In the genomic region with DNA sequence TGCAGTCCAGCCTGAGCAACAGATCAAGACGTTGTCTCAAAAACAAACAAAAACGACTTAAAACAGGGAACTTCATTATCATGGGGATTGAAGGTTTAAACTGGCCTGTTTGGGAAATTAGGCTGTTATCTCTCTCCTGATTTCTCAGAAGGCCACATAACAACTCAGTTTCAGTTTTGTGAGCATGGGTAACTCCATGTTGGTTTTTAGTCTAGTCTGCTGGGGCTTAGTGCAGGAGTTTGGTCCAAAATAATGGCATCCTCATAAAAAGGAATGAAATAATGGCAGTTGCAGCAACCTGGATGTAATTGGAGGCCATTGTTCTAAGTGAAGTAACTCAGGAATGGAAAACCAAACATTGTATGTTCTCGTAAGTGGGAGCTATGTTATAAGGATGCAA, we compare ENCODE assay signal across 1 cellular context.
A peak's percentile ranks its signal among the peaks of the same experiment; 100 is the strongest.
TF ChIP-seq lines count a peak whose summit lies in the region.

No MANE protein-coding gene starts in this region.

TF ChIP-seq in K562, 482 proteins besides CTCF, POLR2A, EP300 and RAD21 (continued from another document and continues in another):
- TF ChIP-seq, protein P1, sequence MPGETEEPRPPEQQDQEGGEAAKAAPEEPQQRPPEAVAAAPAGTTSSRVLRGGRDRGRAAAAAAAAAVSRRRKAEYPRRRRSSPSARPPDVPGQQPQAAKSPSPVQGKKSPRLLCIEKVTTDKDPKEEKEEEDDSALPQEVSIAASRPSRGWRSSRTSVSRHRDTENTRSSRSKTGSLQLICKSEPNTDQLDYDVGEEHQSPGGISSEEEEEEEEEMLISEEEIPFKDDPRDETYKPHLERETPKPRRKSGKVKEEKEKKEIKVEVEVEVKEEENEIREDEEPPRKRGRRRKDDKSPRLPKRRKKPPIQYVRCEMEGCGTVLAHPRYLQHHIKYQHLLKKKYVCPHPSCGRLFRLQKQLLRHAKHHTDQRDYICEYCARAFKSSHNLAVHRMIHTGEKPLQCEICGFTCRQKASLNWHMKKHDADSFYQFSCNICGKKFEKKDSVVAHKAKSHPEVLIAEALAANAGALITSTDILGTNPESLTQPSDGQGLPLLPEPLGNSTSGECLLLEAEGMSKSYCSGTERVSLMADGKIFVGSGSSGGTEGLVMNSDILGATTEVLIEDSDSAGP (CRISPR knock-in tag; IDR thresholded peaks at IDR 0.05) = no peak
- TF ChIP-seq, protein P2, sequence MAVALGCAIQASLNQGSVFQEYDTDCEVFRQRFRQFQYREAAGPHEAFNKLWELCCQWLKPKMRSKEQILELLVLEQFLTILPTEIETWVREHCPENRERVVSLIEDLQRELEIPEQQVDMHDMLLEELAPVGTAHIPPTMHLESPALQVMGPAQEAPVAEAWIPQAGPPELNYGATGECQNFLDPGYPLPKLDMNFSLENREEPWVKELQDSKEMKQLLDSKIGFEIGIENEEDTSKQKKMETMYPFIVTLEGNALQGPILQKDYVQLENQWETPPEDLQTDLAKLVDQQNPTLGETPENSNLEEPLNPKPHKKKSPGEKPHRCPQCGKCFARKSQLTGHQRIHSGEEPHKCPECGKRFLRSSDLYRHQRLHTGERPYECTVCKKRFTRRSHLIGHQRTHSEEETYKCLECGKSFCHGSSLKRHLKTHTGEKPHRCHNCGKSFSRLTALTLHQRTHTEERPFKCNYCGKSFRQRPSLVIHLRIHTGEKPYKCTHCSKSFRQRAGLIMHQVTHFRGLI (CRISPR knock-in tag; IDR thresholded peaks at IDR 0.05) = peak; percentile 90
- TF ChIP-seq EZH2 (IDR thresholded peaks at IDR 0.05; ENCODE audit: borderline replicate concordance, low read depth, low read length) = no peak
- no peak for TF ChIP-seq NBN (IDR thresholded peaks at IDR 0.05; ENCODE audit: low read depth)
- TF ChIP-seq BRD9 (IDR thresholded peaks at IDR 0.05; ENCODE audit: low read depth, partially characterized antibody) = no peak
- no peak for TF ChIP-seq MBD2 (IDR thresholded peaks at IDR 0.05; ENCODE audit: borderline replicate concordance, low read depth)
- TF ChIP-seq CBX2 (IDR thresholded peaks at IDR 0.05; ENCODE audit: insufficient read depth, low read length, poor library complexity, severe bottlenecking) = no peak
- peak; percentile 87; the same call in 1 of the 2 replicates for TF ChIP-seq ZNF586 (CRISPR knock-in tag; conservative IDR thresholded peaks at IDR 0.05)
- no peak for TF ChIP-seq EWSR1 (IDR thresholded peaks at IDR 0.05; ENCODE audit: borderline replicate concordance, low read depth, partially characterized antibody)
- TF ChIP-seq MYC (IDR thresholded peaks at IDR 0.05; ENCODE audit: low read depth, low read length) = no peak
- TF ChIP-seq MYC (CRISPR knock-in tag; IDR thresholded peaks at IDR 0.05; ENCODE audit: borderline replicate concordance, low read depth) = no peak; the same call in 1 of the 2 replicates
- no peak for TF ChIP-seq PTBP1 (IDR thresholded peaks at IDR 0.05; ENCODE audit: low read depth, low read length)
- TF ChIP-seq ZNF133 (CRISPR knock-in tag; IDR thresholded peaks at IDR 0.05) = no peak
- TF ChIP-seq ZNF212 (CRISPR knock-in tag; IDR thresholded peaks at IDR 0.05) = peak; percentile 92
- TF ChIP-seq NFRKB (IDR thresholded peaks at IDR 0.05; ENCODE audit: low read depth) = no peak
- no peak for TF ChIP-seq CHD4 (IDR thresholded peaks at IDR 0.05; ENCODE audit: insufficient read depth, insufficient replicate concordance, low read depth, low read length, poor library complexity, severe bottlenecking)
- peak in 1 of 2 experiments; percentile 96; a peak in 2 of 4 replicates for TF ChIP-seq TEAD1 (CRISPR knock-in tag; IDR thresholded peaks at IDR 0.05)
- TF ChIP-seq BRF1 (IDR thresholded peaks at IDR 0.05; ENCODE audit: borderline replicate concordance, extremely low read depth, insufficient read length) = no peak
- TF ChIP-seq SIRT6 (IDR thresholded peaks at IDR 0.05; ENCODE audit: low read depth, low read length) = no peak
- no peak for TF ChIP-seq ETV5 (CRISPR knock-in tag; IDR thresholded peaks at IDR 0.05; ENCODE audit: low read depth)
- peak; percentile 98 for TF ChIP-seq KLF6 (CRISPR knock-in tag; IDR thresholded peaks at IDR 0.05; ENCODE audit: borderline replicate concordance)
- peak; percentile 43; the same call in 1 of the 2 replicates for TF ChIP-seq KLF13 (tag; IDR thresholded peaks at IDR 0.05; ENCODE audit: borderline replicate concordance, low read depth)
- TF ChIP-seq, protein P3, sequence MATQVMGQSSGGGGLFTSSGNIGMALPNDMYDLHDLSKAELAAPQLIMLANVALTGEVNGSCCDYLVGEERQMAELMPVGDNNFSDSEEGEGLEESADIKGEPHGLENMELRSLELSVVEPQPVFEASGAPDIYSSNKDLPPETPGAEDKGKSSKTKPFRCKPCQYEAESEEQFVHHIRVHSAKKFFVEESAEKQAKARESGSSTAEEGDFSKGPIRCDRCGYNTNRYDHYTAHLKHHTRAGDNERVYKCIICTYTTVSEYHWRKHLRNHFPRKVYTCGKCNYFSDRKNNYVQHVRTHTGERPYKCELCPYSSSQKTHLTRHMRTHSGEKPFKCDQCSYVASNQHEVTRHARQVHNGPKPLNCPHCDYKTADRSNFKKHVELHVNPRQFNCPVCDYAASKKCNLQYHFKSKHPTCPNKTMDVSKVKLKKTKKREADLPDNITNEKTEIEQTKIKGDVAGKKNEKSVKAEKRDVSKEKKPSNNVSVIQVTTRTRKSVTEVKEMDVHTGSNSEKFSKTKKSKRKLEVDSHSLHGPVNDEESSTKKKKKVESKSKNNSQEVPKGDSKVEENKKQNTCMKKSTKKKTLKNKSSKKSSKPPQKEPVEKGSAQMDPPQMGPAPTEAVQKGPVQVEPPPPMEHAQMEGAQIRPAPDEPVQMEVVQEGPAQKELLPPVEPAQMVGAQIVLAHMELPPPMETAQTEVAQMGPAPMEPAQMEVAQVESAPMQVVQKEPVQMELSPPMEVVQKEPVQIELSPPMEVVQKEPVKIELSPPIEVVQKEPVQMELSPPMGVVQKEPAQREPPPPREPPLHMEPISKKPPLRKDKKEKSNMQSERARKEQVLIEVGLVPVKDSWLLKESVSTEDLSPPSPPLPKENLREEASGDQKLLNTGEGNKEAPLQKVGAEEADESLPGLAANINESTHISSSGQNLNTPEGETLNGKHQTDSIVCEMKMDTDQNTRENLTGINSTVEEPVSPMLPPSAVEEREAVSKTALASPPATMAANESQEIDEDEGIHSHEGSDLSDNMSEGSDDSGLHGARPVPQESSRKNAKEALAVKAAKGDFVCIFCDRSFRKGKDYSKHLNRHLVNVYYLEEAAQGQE (CRISPR knock-in tag; IDR thresholded peaks at IDR 0.05; ENCODE audit: low read depth) = 0 out of 2 replicates have a peak, but pooled peaks have one; percentile 66
- no peak for TF ChIP-seq SP1 (CRISPR knock-in tag; IDR thresholded peaks at IDR 0.05)
- no peak for TF ChIP-seq MTA3 (IDR thresholded peaks at IDR 0.05; ENCODE audit: borderline replicate concordance)
- TF ChIP-seq NR1H2 (CRISPR knock-in tag; IDR thresholded peaks at IDR 0.05) = no peak
- TF ChIP-seq RBM25 (IDR thresholded peaks at IDR 0.05; ENCODE audit: low read depth, low read length, severe bottlenecking) = no peak
- no peak for TF ChIP-seq KAT8 (IDR thresholded peaks at IDR 0.05; ENCODE audit: low read depth)
- peak; percentile 87; the same call in 1 of the 2 replicates for TF ChIP-seq ZNF830 (CRISPR knock-in tag; IDR thresholded peaks at IDR 0.05)
- TF ChIP-seq, protein P4, sequence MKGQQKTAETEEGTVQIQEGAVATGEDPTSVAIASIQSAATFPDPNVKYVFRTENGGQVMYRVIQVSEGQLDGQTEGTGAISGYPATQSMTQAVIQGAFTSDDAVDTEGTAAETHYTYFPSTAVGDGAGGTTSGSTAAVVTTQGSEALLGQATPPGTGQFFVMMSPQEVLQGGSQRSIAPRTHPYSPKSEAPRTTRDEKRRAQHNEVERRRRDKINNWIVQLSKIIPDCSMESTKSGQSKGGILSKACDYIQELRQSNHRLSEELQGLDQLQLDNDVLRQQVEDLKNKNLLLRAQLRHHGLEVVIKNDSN (CRISPR knock-in tag; IDR thresholded peaks at IDR 0.05) = no peak
- no peak for TF ChIP-seq EHMT2 (IDR thresholded peaks at IDR 0.05)
- TF ChIP-seq NEUROD1 (IDR thresholded peaks at IDR 0.05; ENCODE audit: borderline replicate concordance, low read depth, low read length, partially characterized antibody) = no peak
- no peak for TF ChIP-seq BRD4 (IDR thresholded peaks at IDR 0.05)
- no peak for TF ChIP-seq ZNF77 (CRISPR knock-in tag; IDR thresholded peaks at IDR 0.05)
- TF ChIP-seq ZNF3 (CRISPR knock-in tag; IDR thresholded peaks at IDR 0.05) = no peak
- TF ChIP-seq TCF7L2 (IDR thresholded peaks at IDR 0.05; ENCODE audit: low read depth, low read length) = no peak
- TF ChIP-seq ZNF707 (CRISPR knock-in tag; conservative IDR thresholded peaks at IDR 0.05) = peak; percentile 69
- TF ChIP-seq FOXA1 (IDR thresholded peaks at IDR 0.05; ENCODE audit: borderline replicate concordance) = no peak
- no peak for TF ChIP-seq ADNP (tag; IDR thresholded peaks at IDR 0.05)
- no peak for TF ChIP-seq CEBPB (tag; IDR thresholded peaks at IDR 0.05)
- peak; percentile 74 for TF ChIP-seq TAF7 (tag; IDR thresholded peaks at IDR 0.05)
- TF ChIP-seq, protein P5, sequence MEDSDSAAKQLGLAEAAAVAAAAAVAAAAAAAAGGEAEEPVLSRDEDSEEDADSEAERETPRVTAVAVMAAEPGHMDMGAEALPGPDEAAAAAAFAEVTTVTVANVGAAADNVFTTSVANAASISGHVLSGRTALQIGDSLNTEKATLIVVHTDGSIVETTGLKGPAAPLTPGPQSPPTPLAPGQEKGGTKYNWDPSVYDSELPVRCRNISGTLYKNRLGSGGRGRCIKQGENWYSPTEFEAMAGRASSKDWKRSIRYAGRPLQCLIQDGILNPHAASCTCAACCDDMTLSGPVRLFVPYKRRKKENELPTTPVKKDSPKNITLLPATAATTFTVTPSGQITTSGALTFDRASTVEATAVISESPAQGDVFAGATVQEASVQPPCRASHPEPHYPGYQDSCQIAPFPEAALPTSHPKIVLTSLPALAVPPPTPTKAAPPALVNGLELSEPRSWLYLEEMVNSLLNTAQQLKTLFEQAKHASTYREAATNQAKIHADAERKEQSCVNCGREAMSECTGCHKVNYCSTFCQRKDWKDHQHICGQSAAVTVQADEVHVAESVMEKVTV (CRISPR knock-in tag; IDR thresholded peaks at IDR 0.05) = peak; percentile 77
- TF ChIP-seq RFX1 (IDR thresholded peaks at IDR 0.05) = no peak
- no peak for TF ChIP-seq SRSF7 (optimal IDR thresholded peaks at IDR 0.05; ENCODE audit: low read depth, low read length)
- TF ChIP-seq, protein P6, sequence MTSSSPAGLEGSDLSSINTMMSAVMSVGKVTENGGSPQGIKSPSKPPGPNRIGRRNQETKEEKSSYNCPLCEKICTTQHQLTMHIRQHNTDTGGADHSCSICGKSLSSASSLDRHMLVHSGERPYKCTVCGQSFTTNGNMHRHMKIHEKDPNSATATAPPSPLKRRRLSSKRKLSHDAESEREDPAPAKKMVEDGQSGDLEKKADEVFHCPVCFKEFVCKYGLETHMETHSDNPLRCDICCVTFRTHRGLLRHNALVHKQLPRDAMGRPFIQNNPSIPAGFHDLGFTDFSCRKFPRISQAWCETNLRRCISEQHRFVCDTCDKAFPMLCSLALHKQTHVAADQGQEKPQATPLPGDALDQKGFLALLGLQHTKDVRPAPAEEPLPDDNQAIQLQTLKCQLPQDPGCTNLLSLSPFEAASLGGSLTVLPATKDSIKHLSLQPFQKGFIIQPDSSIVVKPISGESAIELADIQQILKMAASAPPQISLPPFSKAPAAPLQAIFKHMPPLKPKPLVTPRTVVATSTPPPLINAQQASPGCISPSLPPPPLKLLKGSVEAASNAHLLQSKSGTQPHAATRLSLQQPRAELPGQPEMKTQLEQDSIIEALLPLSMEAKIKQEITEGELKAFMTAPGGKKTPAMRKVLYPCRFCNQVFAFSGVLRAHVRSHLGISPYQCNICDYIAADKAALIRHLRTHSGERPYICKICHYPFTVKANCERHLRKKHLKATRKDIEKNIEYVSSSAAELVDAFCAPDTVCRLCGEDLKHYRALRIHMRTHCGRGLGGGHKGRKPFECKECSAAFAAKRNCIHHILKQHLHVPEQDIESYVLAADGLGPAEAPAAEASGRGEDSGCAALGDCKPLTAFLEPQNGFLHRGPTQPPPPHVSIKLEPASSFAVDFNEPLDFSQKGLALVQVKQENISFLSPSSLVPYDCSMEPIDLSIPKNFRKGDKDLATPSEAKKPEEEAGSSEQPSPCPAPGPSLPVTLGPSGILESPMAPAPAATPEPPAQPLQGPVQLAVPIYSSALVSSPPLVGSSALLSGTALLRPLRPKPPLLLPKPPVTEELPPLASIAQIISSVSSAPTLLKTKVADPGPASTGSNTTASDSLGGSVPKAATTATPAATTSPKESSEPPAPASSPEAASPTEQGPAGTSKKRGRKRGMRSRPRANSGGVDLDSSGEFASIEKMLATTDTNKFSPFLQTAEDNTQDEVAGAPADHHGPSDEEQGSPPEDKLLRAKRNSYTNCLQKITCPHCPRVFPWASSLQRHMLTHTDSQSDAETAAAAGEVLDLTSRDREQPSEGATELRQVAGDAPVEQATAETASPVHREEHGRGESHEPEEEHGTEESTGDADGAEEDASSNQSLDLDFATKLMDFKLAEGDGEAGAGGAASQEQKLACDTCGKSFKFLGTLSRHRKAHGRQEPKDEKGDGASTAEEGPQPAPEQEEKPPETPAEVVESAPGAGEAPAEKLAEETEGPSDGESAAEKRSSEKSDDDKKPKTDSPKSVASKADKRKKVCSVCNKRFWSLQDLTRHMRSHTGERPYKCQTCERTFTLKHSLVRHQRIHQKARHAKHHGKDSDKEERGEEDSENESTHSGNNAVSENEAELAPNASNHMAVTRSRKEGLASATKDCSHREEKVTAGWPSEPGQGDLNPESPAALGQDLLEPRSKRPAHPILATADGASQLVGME (CRISPR knock-in tag; IDR thresholded peaks at IDR 0.05) = peak; percentile 95
- peak; percentile 85 for TF ChIP-seq ELF2 (CRISPR knock-in tag; IDR thresholded peaks at IDR 0.05)
- TF ChIP-seq, protein P7, sequence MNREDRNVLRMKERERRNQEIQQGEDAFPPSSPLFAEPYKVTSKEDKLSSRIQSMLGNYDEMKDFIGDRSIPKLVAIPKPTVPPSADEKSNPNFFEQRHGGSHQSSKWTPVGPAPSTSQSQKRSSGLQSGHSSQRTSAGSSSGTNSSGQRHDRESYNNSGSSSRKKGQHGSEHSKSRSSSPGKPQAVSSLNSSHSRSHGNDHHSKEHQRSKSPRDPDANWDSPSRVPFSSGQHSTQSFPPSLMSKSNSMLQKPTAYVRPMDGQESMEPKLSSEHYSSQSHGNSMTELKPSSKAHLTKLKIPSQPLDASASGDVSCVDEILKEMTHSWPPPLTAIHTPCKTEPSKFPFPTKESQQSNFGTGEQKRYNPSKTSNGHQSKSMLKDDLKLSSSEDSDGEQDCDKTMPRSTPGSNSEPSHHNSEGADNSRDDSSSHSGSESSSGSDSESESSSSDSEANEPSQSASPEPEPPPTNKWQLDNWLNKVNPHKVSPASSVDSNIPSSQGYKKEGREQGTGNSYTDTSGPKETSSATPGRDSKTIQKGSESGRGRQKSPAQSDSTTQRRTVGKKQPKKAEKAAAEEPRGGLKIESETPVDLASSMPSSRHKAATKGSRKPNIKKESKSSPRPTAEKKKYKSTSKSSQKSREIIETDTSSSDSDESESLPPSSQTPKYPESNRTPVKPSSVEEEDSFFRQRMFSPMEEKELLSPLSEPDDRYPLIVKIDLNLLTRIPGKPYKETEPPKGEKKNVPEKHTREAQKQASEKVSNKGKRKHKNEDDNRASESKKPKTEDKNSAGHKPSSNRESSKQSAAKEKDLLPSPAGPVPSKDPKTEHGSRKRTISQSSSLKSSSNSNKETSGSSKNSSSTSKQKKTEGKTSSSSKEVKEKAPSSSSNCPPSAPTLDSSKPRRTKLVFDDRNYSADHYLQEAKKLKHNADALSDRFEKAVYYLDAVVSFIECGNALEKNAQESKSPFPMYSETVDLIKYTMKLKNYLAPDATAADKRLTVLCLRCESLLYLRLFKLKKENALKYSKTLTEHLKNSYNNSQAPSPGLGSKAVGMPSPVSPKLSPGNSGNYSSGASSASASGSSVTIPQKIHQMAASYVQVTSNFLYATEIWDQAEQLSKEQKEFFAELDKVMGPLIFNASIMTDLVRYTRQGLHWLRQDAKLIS (CRISPR knock-in tag; IDR thresholded peaks at IDR 0.05) = no peak
- no peak for TF ChIP-seq KDM2B (CRISPR knock-in tag; IDR thresholded peaks at IDR 0.05)
- no peak for TF ChIP-seq FOSL1 (tag; conservative IDR thresholded peaks at IDR 0.05)
